1 cellular context compared by ENCODE assay signal in the genomic region with DNA sequence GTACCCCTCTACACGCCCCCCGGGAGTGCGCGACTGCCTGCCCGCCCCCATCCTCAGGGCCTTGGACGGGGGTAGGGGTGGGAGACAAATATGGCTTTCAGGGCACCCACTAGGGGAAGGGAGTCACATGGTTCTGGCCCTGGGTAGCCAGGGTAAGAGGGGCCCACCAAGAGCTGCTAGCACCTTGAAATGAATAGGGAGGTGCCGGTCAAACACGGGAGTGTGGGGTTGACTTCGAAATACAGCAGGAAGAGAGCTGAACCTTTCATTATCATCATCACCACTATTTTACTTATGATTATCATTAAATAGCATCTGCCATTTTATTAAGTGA.
TF ChIP-seq lines count a peak whose summit lies in the region.

No MANE protein-coding gene starts in this region.

TF ChIP-seq in SK-N-SH treated with all-trans-retinoic acid at 6 μM for 48 hours, 23 proteins besides CTCF, POLR2A, EP300 and RAD21 (continued from another document):
- TF ChIP-seq, protein P1, sequence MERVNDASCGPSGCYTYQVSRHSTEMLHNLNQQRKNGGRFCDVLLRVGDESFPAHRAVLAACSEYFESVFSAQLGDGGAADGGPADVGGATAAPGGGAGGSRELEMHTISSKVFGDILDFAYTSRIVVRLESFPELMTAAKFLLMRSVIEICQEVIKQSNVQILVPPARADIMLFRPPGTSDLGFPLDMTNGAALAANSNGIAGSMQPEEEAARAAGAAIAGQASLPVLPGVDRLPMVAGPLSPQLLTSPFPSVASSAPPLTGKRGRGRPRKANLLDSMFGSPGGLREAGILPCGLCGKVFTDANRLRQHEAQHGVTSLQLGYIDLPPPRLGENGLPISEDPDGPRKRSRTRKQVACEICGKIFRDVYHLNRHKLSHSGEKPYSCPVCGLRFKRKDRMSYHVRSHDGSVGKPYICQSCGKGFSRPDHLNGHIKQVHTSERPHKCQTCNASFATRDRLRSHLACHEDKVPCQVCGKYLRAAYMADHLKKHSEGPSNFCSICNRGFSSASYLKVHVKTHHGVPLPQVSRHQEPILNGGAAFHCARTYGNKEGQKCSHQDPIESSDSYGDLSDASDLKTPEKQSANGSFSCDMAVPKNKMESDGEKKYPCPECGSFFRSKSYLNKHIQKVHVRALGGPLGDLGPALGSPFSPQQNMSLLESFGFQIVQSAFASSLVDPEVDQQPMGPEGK (CRISPR knock-in tag; IDR thresholded peaks at IDR 0.05; ENCODE audit: borderline replicate concordance) = no peak
- no peak for TF ChIP-seq ARNTL (CRISPR knock-in tag; IDR thresholded peaks at IDR 0.05; ENCODE audit: borderline replicate concordance, low read depth)
- TF ChIP-seq BACH2 (CRISPR knock-in tag; IDR thresholded peaks at IDR 0.05; ENCODE audit: borderline replicate concordance) = no peak
- no peak for TF ChIP-seq OSR1 (CRISPR knock-in tag; IDR thresholded peaks at IDR 0.05)
- TF ChIP-seq, protein P2, sequence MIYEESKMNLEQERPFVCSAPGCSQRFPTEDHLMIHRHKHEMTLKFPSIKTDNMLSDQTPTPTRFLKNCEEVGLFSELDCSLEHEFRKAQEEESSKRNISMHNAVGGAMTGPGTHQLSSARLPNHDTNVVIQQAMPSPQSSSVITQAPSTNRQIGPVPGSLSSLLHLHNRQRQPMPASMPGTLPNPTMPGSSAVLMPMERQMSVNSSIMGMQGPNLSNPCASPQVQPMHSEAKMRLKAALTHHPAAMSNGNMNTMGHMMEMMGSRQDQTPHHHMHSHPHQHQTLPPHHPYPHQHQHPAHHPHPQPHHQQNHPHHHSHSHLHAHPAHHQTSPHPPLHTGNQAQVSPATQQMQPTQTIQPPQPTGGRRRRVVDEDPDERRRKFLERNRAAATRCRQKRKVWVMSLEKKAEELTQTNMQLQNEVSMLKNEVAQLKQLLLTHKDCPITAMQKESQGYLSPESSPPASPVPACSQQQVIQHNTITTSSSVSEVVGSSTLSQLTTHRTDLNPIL (CRISPR knock-in tag; IDR thresholded peaks at IDR 0.05; ENCODE audit: low read depth) = no peak
- TF ChIP-seq, protein P3, sequence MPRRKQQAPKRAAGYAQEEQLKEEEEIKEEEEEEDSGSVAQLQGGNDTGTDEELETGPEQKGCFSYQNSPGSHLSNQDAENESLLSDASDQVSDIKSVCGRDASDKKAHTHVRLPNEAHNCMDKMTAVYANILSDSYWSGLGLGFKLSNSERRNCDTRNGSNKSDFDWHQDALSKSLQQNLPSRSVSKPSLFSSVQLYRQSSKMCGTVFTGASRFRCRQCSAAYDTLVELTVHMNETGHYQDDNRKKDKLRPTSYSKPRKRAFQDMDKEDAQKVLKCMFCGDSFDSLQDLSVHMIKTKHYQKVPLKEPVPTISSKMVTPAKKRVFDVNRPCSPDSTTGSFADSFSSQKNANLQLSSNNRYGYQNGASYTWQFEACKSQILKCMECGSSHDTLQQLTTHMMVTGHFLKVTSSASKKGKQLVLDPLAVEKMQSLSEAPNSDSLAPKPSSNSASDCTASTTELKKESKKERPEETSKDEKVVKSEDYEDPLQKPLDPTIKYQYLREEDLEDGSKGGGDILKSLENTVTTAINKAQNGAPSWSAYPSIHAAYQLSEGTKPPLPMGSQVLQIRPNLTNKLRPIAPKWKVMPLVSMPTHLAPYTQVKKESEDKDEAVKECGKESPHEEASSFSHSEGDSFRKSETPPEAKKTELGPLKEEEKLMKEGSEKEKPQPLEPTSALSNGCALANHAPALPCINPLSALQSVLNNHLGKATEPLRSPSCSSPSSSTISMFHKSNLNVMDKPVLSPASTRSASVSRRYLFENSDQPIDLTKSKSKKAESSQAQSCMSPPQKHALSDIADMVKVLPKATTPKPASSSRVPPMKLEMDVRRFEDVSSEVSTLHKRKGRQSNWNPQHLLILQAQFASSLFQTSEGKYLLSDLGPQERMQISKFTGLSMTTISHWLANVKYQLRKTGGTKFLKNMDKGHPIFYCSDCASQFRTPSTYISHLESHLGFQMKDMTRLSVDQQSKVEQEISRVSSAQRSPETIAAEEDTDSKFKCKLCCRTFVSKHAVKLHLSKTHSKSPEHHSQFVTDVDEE (CRISPR knock-in tag; IDR thresholded peaks at IDR 0.05) = no peak
- TF ChIP-seq ZFP3 (CRISPR knock-in tag; IDR thresholded peaks at IDR 0.05) = no peak
TF ChIP-seq in SK-N-SH treated with all-trans-retinoic acid at 6 μM for 48 hours: peak in this region for 0.
